18 cellular contexts compared by ENCODE assay signal in the genomic region with DNA sequence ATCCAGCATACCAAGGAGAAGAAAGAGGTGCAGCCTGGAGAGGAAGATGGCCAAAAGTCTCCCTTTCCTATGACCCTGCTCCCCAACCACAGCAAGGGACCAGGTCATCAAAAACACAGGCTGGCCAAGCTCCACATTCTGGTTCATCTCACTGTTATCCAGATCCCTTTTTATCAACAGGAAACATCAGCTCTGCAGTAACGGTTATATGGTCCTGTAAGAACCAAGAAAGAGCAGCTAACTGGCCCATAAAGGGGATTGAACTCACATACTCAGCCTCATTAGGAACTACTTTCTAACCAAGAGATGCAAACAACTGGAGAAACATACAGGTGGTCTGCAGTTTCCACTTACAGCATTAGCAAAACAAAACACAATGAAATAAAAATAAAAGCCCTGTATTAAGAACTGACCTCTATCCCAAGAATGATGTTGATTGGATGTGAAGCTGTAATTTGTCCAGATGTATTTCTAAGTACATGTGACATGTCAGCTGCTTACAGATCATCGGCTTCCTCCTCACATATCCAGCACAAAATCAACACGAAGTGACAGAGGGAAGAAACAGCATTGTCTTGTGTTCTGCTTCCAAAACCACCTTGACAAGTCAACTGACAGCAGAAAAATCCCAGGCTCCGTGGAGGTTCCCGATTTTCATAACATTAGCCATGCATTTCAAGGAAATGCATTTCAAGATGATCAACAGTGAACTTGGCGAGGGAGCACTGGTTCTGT.
"Had no signal": no experiment of that assay in that cellular context is flagged by ENCODE, and none has a peak within 500 bp of the region (broad histone marks: within the 10 kb centered on the region; RNA-seq: fewer than 3 reads in every experiment).

No MANE protein-coding gene starts in this region.

- H3K9me3 ChIP-seq: esophagus squamous epithelium, neutrophil, stomach had no signal

- H3K4me3 ChIP-seq: coronary artery, dorsolateral prefrontal cortex, esophagus squamous epithelium, hepatocyte, stomach had no signal

- H3K36me3 ChIP-seq: esophagus squamous epithelium, neutrophil, stomach had no signal

- H3K4me1 ChIP-seq: esophagus squamous epithelium had no signal

- H3K4me2 ChIP-seq: hepatocyte had no signal

- H3K27me3 ChIP-seq: dorsolateral prefrontal cortex, esophagus squamous epithelium, hepatocyte, neutrophil, stomach had no signal

- H3K79me2 ChIP-seq: hepatocyte had no signal

- DNase-seq: dorsolateral prefrontal cortex; effector CD8-positive, alpha-beta T cell; esophagus squamous epithelium; foreskin fibroblast; left colon; naive thymus-derived CD4-positive, alpha-beta T cell; nephron progenitor cell; posterior cingulate gyrus; right cardiac atrium; small intestine; stimulated activated CD4-positive, alpha-beta T cell treated with anti-CD3 and anti-CD28 coated beads, Interleukin-12 subunit alpha, Interleukin-12 subunit beta, amount 100 ng/mL, for 4 hours; stimulated activated naive CD4-positive, alpha-beta T cell; stomach; trophoblast cell had no signal

- ATAC-seq: left colon; naive thymus-derived CD4-positive, alpha-beta T cell; right cardiac atrium had no signal

- H3K27ac ChIP-seq: coronary artery, dorsolateral prefrontal cortex, epithelial cell of prostate, esophagus squamous epithelium, hepatocyte, neutrophil, stomach had no signal

- H2AFZ ChIP-seq: hepatocyte had no signal
